In genomic region chr4:75800972-75801371, GRCh38 we compare ENCODE assay signal across 32 cellular contexts.
DNase-seq lines count a peak whose midpoint lies in the region; ATAC-seq, FAIRE-seq and TF ChIP-seq lines count a peak whose summit lies in the region.
"Had no signal": no experiment of that assay in that cellular context is flagged by ENCODE, and none has a peak within 500 bp of the region (broad histone marks: within the 10 kb centered on the region; RNA-seq: fewer than 3 reads in every experiment).

No MANE protein-coding gene starts in this region.

- ATAC-seq in IMR-90 (ENCODE audit: low read depth) (peak; percentile 59; the same call in 1 of the 2 replicates), HG02870 (IDR thresholded peaks at IDR 0.05; ENCODE audit: unreplicated experiment) (no peak)
- ATAC-seq: activated CD8-positive, alpha-beta T cell treated with anti-CD3 and anti-CD28 coated beads, Interleukin-2, amount 10 ng/mL, durations not matched to agents 7 days and 5 days; activated naive CD4-positive, alpha-beta T cell treated with anti-CD3 and anti-CD28 coated beads, Interleukin-2, amount 50 U/mL, for 72 hours; heart right ventricle; stimulated activated naive B cell treated with anti-CD40 and anti-IgM and Interleukin-4, amounts not matched to agents 10 μg/mL and 1 μg/mL and 100 μg/mL, for 72 hours had no signal

- dilution Hi-C loops in IMR-90 (cut with HindIII; ENCODE audit: low sequenced_read_pairs, unreplicated experiment): no loop called here

- H3K36me3 ChIP-seq in IMR-90 (ENCODE audit: control insufficient read depth, insufficient read depth, low read length): peaks cover 18% of the 10 kb centered on the region
- peaks cover 3% of the 10 kb centered on the region for H3K36me3 ChIP-seq in bronchial epithelial cell (ENCODE audit: control insufficient read depth, insufficient read depth, low read length)

- CTCF ChIA-PET in IMR-90 (lab: Yijun Ruan, JAX): no interaction called here

- no peak for TF ChIP-seq RAD21 in IMR-90 (IDR thresholded peaks at IDR 0.05; ENCODE audit: low read length)

- no peak overlapping the region for H3K4me3 Mint-ChIP-seq in activated naive CD8-positive, alpha-beta T cell treated with anti-CD3 and anti-CD28 coated beads for 36 hours
- H3K4me3 Mint-ChIP-seq: activated CD8-positive, alpha-beta T cell treated with anti-CD3 and anti-CD28 coated beads, Interleukin-2, amount 10 ng/mL, durations not matched to agents 7 days and 5 days; CD14-positive monocyte; memory B cell; neural progenitor cell; stimulated activated naive B cell treated with anti-CD40 and anti-IgM and Interleukin-4, amounts not matched to agents 10 μg/mL and 1 μg/mL and 100 μg/mL, for 72 hours; T-helper 1 cell treated with Interleukin-12 subunit alpha and Interleukin-12 subunit beta and Interleukin-4 antibody, amounts not matched to agents 30 μg/mL and 1 μg/mL, for 36 hours had no signal

- no peaks in the 10 kb centered on the region for H3K27me3 Mint-ChIP-seq in activated naive CD8-positive, alpha-beta T cell treated with anti-CD3 and anti-CD28 coated beads for 36 hours
- H3K27me3 Mint-ChIP-seq: memory B cell; progenitor cell of endocrine pancreas; stimulated activated naive B cell treated with anti-CD40 and anti-IgM and Interleukin-4, amounts not matched to agents 10 μg/mL and 1 μg/mL and 100 μg/mL, for 72 hours had no signal

- no peak overlapping the region for H3K27ac ChIP-seq in IMR-90 (ENCODE audit: insufficient read depth, low read length)
- H3K27ac ChIP-seq: heart right ventricle, HL-60, neural progenitor cell, sigmoid colon, SJSA1, suprapubic skin had no signal

- H3K4me3 ChIP-seq in IMR-90 (ENCODE audit: insufficient read depth, low read depth, low read length) (no peak overlapping the region), bronchial epithelial cell (ENCODE audit: low read depth, low read length) (no peak overlapping the region)
- H3K4me3 ChIP-seq: heart right ventricle, neural progenitor cell, sigmoid colon, SJSA1, suprapubic skin had no signal

- H4K8ac ChIP-seq in IMR-90 (ENCODE audit: low read depth in 2 of 2, low read length in 2 of 2): no peak overlapping the region

- peak; percentile 50 for DNase-seq in EH (ENCODE audit: low read depth)
- DNase-seq in IMR-90: peak; percentile 56
- DNase-seq in bronchial epithelial cell (ENCODE audit: low read depth): peak; percentile 61
- DNase-seq in cardiac septum (ENCODE audit: low spot score): no peak
- DNase-seq in NCI-H526 treated with DMSO at 0.1 percent for 48 hours (lab: John Stamatoyannopoulos, UW): no peak
- DNase-seq in activated naive CD8-positive, alpha-beta T cell treated with anti-CD3 and anti-CD28 coated beads for 36 hours: no peak
- DNase-seq: activated CD4-positive, CD25-positive, alpha-beta regulatory T cell treated with anti-CD3 and anti-CD28 coated beads, Interleukin-2, amount 50 U/mL, for 72 hours; activated CD8-positive, alpha-beta T cell treated with anti-CD3 and anti-CD28 coated beads, Interleukin-2, amount 10 ng/mL, durations not matched to agents 7 days and 5 days; aorta; cerebellar nuclear complex; heart right ventricle; NCI-H1092 treated with DMSO at 0.1 percent for 48 hours; NCI-H187 treated with DMSO at 0.1 percent for 48 hours; NCI-H524 treated with DMSO at 0.1 percent for 48 hours; sigmoid colon; stimulated activated CD4-positive, alpha-beta T cell treated with anti-CD3 and anti-CD28 coated beads, Interleukin-4, amount 100 ng/mL, for 4 hours; stimulated activated naive B cell treated with anti-CD40 and anti-IgM and Interleukin-4, amounts not matched to agents 10 μg/mL and 1 μg/mL and 100 μg/mL, for 72 hours had no signal

- POLR2A ChIA-PET in IMR-90 (lab: Charles Lee; ENCODE audit: unreplicated experiment): no interaction called here

- H4K20me1 ChIP-seq in IMR-90 (ENCODE audit: insufficient read depth, low read length): no peaks in the 10 kb centered on the region

- H3K27ac Mint-ChIP-seq in activated naive CD8-positive, alpha-beta T cell treated with anti-CD3 and anti-CD28 coated beads for 36 hours: no peak overlapping the region
- H3K27ac Mint-ChIP-seq: activated CD8-positive, alpha-beta T cell treated with anti-CD3 and anti-CD28 coated beads, Interleukin-2, amount 10 ng/mL, durations not matched to agents 7 days and 5 days; activated naive CD4-positive, alpha-beta T cell treated with anti-CD3 and anti-CD28 coated beads, Interleukin-2, amount 50 U/mL, for 72 hours; activated T-helper 2 cell treated with anti-CD3 and anti-CD28 coated beads, Interferon-gamma antibody, Interleukin-2, Interleukin-4, amounts not matched to agents 10 μg/mL and 5 μg/mL and 100 μg/mL, durations not matched to agents 14 hours and 24 hours and 36 hours; CD14-positive monocyte; memory B cell; neural progenitor cell; progenitor cell of endocrine pancreas; stimulated activated naive B cell treated with anti-CD40 and anti-IgM and Interleukin-4, amounts not matched to agents 10 μg/mL and 1 μg/mL and 100 μg/mL, for 72 hours; T-helper 1 cell treated with Interleukin-12 subunit alpha and Interleukin-12 subunit beta and Interleukin-4 antibody, amounts not matched to agents 30 μg/mL and 1 μg/mL, for 36 hours had no signal

- no peak overlapping the region for H2AK5ac ChIP-seq in IMR-90 (ENCODE audit: low read depth, low read length)

- no TSS peak for BruUV-seq in IMR-90 (replicated peaks; lab: Mats Ljungman, UMichigan)

- H3K14ac ChIP-seq in IMR-90 (replicated peaks; ENCODE audit: low read depth, low read length): no peak overlapping the region

- no peak overlapping the region for H3K4me2 ChIP-seq in IMR-90 (ENCODE audit: low read depth, low read length)
- H3K4me2 ChIP-seq: neural progenitor cell had no signal

- no peaks in the 10 kb centered on the region for H3K9me3 ChIP-seq in IMR-90 (ENCODE audit: control insufficient read depth, insufficient read depth, low read length)
- H3K9me3 ChIP-seq: heart right ventricle, sigmoid colon, SJSA1, suprapubic skin had no signal

- no peaks in the 10 kb centered on the region for H3K27me3 ChIP-seq in IMR-90 (ENCODE audit: control insufficient read depth, insufficient read depth, low read length)
- H3K27me3 ChIP-seq in bronchial epithelial cell (ENCODE audit: control insufficient read depth, insufficient read depth, low read length): no peaks in the 10 kb centered on the region
- H3K27me3 ChIP-seq: heart right ventricle, neural progenitor cell, sigmoid colon, SJSA1, suprapubic skin had no signal

- no peak for TF ChIP-seq POLR2A in IMR-90 (IDR thresholded peaks at IDR 0.05; ENCODE audit: low read depth, low read length)

- H3K9me1 ChIP-seq in IMR-90 (ENCODE audit: insufficient read depth, low read length): no peaks in the 10 kb centered on the region

- H3K9ac ChIP-seq in IMR-90 (ENCODE audit: low read depth, low read length): no peak overlapping the region
- H3K9ac ChIP-seq: neural progenitor cell had no signal

- WGBS in IMR-90 (ENCODE audit: extremely low coverage in 2 of 2, insufficient read length in 1 of 2), 2 experiments: no CpG with 5 or more reads among the region's 1 CpG

- H4K91ac ChIP-seq in IMR-90 (ENCODE audit: insufficient read depth, low read depth, low read length): no peak overlapping the region

- FAIRE-seq in bronchial epithelial cell (lab: Jason Lieb, UNC) (no peak), islet of Langerhans (lab: Jason Lieb, UNC) (peak; percentile 93)
- FAIRE-seq: H1, RCC 7860, TTC549 had no signal

- no peak overlapping the region for H2BK120ac ChIP-seq in IMR-90 (ENCODE audit: low read depth, low read length)

- H3K36me3 Mint-ChIP-seq in activated naive CD8-positive, alpha-beta T cell treated with anti-CD3 and anti-CD28 coated beads for 36 hours: peaks cover 9% of the 10 kb centered on the region
- H3K36me3 Mint-ChIP-seq: activated naive CD4-positive, alpha-beta T cell treated with anti-CD3 and anti-CD28 coated beads, Interleukin-2, amount 50 U/mL, for 72 hours had no signal

- H2AK9ac ChIP-seq in IMR-90 (replicated peaks; ENCODE audit: low read depth, low read length, poor library complexity): no peak overlapping the region

- no peaks in the 10 kb centered on the region for H3K4me1 Mint-ChIP-seq in activated naive CD8-positive, alpha-beta T cell treated with anti-CD3 and anti-CD28 coated beads for 36 hours
- H3K4me1 Mint-ChIP-seq: CD14-positive monocyte; memory B cell; neural progenitor cell; stimulated activated naive B cell treated with anti-CD40 and anti-IgM and Interleukin-4, amounts not matched to agents 10 μg/mL and 1 μg/mL and 100 μg/mL, for 72 hours had no signal

- no peak overlapping the region for H2BK20ac ChIP-seq in IMR-90 (ENCODE audit: low read depth, low read length)

- no peak overlapping the region for H3K18ac ChIP-seq in IMR-90 (ENCODE audit: low read depth, low read length)

- H2BK15ac ChIP-seq in IMR-90 (ENCODE audit: low read depth, low read length): no peak overlapping the region

- H3K56ac ChIP-seq in IMR-90 (ENCODE audit: extremely low read depth, insufficient read depth, low read length): no peak overlapping the region

- peaks cover 3 to 13% of the 10 kb centered on the region in 2 experiments; a peak in 3 of 4 replicates for H3K79me1 ChIP-seq in IMR-90 (ENCODE audit: low read depth in 1 of 2, low read length in 2 of 2)

- H2BK5ac ChIP-seq in IMR-90 (ENCODE audit: low read depth, low read length, poor library complexity, severe bottlenecking): no peak overlapping the region

- no peaks in the 10 kb centered on the region for H3K9me3 Mint-ChIP-seq in activated naive CD8-positive, alpha-beta T cell treated with anti-CD3 and anti-CD28 coated beads for 36 hours
- H3K9me3 Mint-ChIP-seq: activated naive CD4-positive, alpha-beta T cell treated with anti-CD3 and anti-CD28 coated beads, Interleukin-2, amount 50 U/mL, for 72 hours; activated T-helper 2 cell treated with anti-CD3 and anti-CD28 coated beads, Interferon-gamma antibody, Interleukin-2, Interleukin-4, amounts not matched to agents 10 μg/mL and 5 μg/mL and 100 μg/mL, durations not matched to agents 14 hours and 24 hours and 36 hours; CD14-positive monocyte; memory B cell; neural progenitor cell; stimulated activated naive B cell treated with anti-CD40 and anti-IgM and Interleukin-4, amounts not matched to agents 10 μg/mL and 1 μg/mL and 100 μg/mL, for 72 hours; T-helper 1 cell treated with Interleukin-12 subunit alpha and Interleukin-12 subunit beta and Interleukin-4 antibody, amounts not matched to agents 30 μg/mL and 1 μg/mL, for 36 hours had no signal

- TF ChIP-seq CTCF in IMR-90 (conservative IDR thresholded peaks at IDR 0.05; ENCODE audit: low read depth, low read length) (no peak), bronchial epithelial cell (IDR thresholded peaks at IDR 0.05; ENCODE audit: insufficient read depth, low read length, severe bottlenecking) (no peak)

- in situ Hi-C loops in IMR-90 (cut with MboI; ENCODE audit: low sequenced_read_pairs): no loop called here

- no peaks in the 10 kb centered on the region; the same call in 1 of the 2 replicates for H3K4me1 ChIP-seq in IMR-90 (ENCODE audit: control insufficient read depth, insufficient read depth, low read length)
- H3K4me1 ChIP-seq: heart right ventricle, neural progenitor cell, sigmoid colon, SJSA1, suprapubic skin had no signal

- intact Hi-C loops in IMR-90 (cut with micrococcal nuclease) (no loop called here), cardiac septum (cut with DNase I) (no loop called here)

- H4K5ac ChIP-seq in IMR-90 (ENCODE audit: low read depth, low read length): no peak overlapping the region

- H2AFZ ChIP-seq in IMR-90 (replicated peaks; ENCODE audit: low read length, poor library complexity): no peak overlapping the region
- H2AFZ ChIP-seq: neural progenitor cell had no signal

- no peak overlapping the region for H3K23ac ChIP-seq in IMR-90 (ENCODE audit: low read depth, low read length)

- no peak overlapping the region for H3K4ac ChIP-seq in IMR-90 (ENCODE audit: low read depth, low read length)

Comparison
In these comparisons a context has a peak if more than half of its experiments do, and no peak if none do; other contexts are left out.
1. DNase-seq: peak in EH (single experiment), IMR-90 (single experiment) and bronchial epithelial cell (single experiment); none in cardiac septum (single experiment), NCI-H526 treated with DMSO at 0.1 percent for 48 hours (single experiment) and activated naive CD8-positive, alpha-beta T cell treated with anti-CD3 and anti-CD28 coated beads for 36 hours (single experiment).